1 cellular context compared by ENCODE assay signal in the genomic region with DNA sequence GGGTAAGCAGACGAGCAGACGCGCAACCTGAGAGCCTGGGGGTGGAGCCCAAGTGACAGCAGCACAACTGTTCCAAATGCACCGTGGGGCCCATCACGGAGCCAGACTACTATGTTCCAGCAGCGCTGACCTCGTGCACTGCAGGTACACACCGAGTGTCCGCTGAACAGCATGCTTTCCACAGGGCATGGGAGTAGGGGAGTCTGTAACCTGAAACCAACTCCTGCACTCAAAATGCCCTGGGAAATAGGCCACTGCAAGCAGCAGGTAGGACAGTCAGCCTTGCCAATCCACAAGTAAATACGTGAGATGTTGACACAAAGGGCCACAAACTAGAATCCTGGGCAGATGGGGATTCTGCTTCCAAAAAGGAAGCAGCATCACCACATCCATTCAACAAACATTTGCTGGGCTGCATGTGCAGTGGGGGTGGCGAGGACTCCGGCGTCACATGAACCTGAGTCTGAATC.
TF ChIP-seq lines count a peak whose summit lies in the region.

No MANE protein-coding gene starts in this region.

TF ChIP-seq in HEK293, 187 proteins besides CTCF, POLR2A, EP300 and RAD21 (continued from another document):
- TF ChIP-seq, protein P1, sequence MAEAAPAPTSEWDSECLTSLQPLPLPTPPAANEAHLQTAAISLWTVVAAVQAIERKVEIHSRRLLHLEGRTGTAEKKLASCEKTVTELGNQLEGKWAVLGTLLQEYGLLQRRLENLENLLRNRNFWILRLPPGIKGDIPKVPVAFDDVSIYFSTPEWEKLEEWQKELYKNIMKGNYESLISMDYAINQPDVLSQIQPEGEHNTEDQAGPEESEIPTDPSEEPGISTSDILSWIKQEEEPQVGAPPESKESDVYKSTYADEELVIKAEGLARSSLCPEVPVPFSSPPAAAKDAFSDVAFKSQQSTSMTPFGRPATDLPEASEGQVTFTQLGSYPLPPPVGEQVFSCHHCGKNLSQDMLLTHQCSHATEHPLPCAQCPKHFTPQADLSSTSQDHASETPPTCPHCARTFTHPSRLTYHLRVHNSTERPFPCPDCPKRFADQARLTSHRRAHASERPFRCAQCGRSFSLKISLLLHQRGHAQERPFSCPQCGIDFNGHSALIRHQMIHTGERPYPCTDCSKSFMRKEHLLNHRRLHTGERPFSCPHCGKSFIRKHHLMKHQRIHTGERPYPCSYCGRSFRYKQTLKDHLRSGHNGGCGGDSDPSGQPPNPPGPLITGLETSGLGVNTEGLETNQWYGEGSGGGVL (tag by site-specific recombination; IDR thresholded peaks at IDR 0.05), result no peak
- TF ChIP-seq, protein P2, sequence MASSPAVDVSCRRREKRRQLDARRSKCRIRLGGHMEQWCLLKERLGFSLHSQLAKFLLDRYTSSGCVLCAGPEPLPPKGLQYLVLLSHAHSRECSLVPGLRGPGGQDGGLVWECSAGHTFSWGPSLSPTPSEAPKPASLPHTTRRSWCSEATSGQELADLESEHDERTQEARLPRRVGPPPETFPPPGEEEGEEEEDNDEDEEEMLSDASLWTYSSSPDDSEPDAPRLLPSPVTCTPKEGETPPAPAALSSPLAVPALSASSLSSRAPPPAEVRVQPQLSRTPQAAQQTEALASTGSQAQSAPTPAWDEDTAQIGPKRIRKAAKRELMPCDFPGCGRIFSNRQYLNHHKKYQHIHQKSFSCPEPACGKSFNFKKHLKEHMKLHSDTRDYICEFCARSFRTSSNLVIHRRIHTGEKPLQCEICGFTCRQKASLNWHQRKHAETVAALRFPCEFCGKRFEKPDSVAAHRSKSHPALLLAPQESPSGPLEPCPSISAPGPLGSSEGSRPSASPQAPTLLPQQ (tag by site-specific recombination; IDR thresholded peaks at IDR 0.05), result no peak
- TF ChIP-seq YY1 (tag by site-specific recombination; IDR thresholded peaks at IDR 0.05) (no peak), ZNF169 (tag by site-specific recombination; IDR thresholded peaks at IDR 0.05) (no peak), BCL11A (tag by site-specific recombination; IDR thresholded peaks at IDR 0.05; ENCODE audit: low read depth) (no peak), ZNF404 (tag by site-specific recombination; IDR thresholded peaks at IDR 0.05) (no peak), ZNF24 (tag by site-specific recombination; IDR thresholded peaks at IDR 0.05) (no peak), ZNF2 (tag by site-specific recombination; IDR thresholded peaks at IDR 0.05) (no peak), ZIC2 (tag by site-specific recombination; IDR thresholded peaks at IDR 0.05) (peak; percentile 76), ZNF132 (tag by site-specific recombination; IDR thresholded peaks at IDR 0.05; ENCODE audit: borderline replicate concordance) (no peak), FEZF1 (tag by site-specific recombination; IDR thresholded peaks at IDR 0.05) (no peak), SCRT1 (tag by site-specific recombination; IDR thresholded peaks at IDR 0.05; ENCODE audit: borderline replicate concordance) (peak; percentile 46; the same call in 1 of the 2 replicates)
